In the genomic region with DNA sequence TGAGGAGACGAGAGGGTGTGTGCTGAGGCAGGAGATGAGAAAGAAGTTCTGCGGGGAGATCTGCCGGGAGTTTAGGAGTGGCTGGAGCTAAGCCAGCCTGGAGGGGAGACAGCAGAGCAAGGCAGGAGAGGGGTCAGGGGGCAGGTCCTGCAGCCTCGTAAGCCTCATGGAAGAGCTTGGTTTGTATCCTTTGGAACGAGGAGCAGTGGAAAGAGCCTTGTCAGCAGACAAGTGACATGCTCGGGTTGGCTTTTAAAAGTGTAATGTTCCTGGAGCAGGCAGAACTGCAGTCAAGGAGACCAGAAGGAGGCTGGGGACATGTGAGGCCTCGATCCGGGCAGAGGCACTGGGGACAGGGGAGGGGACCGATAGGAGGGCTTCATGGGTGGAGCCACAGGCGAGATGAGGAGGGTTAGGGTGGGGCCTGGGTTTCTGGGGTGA, we compare ENCODE assay signal across 18 cellular contexts. TPM values are rescaled to one million over a fixed set of nuclear protein-coding genes. Genes with fewer than 3 reads are reported as not detected.
DNase-seq lines count a peak whose midpoint lies in the region; ATAC-seq, FAIRE-seq and TF ChIP-seq lines count a peak whose summit lies in the region.
"Had no signal": no experiment of that assay in that cellular context is flagged by ENCODE, and none has a peak within 500 bp of the region (broad histone marks: within the 10 kb centered on the region; RNA-seq: fewer than 3 reads in every experiment).

No MANE protein-coding gene starts in this region.

- H3K79me2 ChIP-seq in GM23338 (replicated peaks; ENCODE audit: insufficient read depth) = no peaks in the 10 kb centered on the region

- H3K36me3 Mint-ChIP-seq in GM23338 (ENCODE audit: low read depth) = no peaks in the 10 kb centered on the region
- no peaks in the 10 kb centered on the region for H3K36me3 Mint-ChIP-seq in activated T-cell treated with anti-CD3 and anti-CD28 coated beads, Interleukin-2, amount 50 U/mL, for 4 hours (ENCODE audit: insufficient read depth)

- H3K4me1 Mint-ChIP-seq in GM23338 = peaks cover 15% of the 10 kb centered on the region
- H3K4me1 Mint-ChIP-seq in activated T-cell treated with anti-CD3 and anti-CD28 coated beads, Interleukin-2, amount 50 U/mL, for 4 hours (ENCODE audit: low read depth) = no peaks in the 10 kb centered on the region

- no peak overlapping the region for H3K4me2 ChIP-seq in GM23338
- H3K4me2 ChIP-seq: KMS-11 had no signal

- H3K9me3 ChIP-seq in adipocyte (ENCODE audit: control insufficient read depth, low read length) (no peaks in the 10 kb centered on the region), kidney (ENCODE audit: control insufficient read depth in 1 of 2, low read length in 2 of 2) (no peaks in the 10 kb centered on the region)
- H3K9me3 ChIP-seq: adrenal gland, neutrophil had no signal

- no peaks in the 10 kb centered on the region for H4K20me1 ChIP-seq in GM23338 (replicated peaks; ENCODE audit: insufficient read depth)

- no peaks in the 10 kb centered on the region for H3K9me3 Mint-ChIP-seq in GM23338
- H3K9me3 Mint-ChIP-seq in activated T-cell treated with anti-CD3 and anti-CD28 coated beads, Interleukin-2, amount 50 U/mL, for 4 hours = no peaks in the 10 kb centered on the region
- H3K9me3 Mint-ChIP-seq: H9 had no signal

- H3K4me3 ChIP-seq in GM23338 = no peak overlapping the region
- no peak overlapping the region for H3K4me3 ChIP-seq in adipocyte (ENCODE audit: low read length)
- H3K4me3 ChIP-seq in kidney (ENCODE audit: low read length in 2 of 2) = peak overlapping the region in 1 of 2 donors; percentile 13
- H3K4me3 ChIP-seq: adrenal gland had no signal

- no peak for FAIRE-seq in kidney (lab: Jason Lieb, UNC)

- peak overlapping the region; percentile 81 for H2AFZ ChIP-seq in GM23338

- H3K36me3 ChIP-seq in GM23338 (ENCODE audit: insufficient read depth) (no peaks in the 10 kb centered on the region), adipocyte (ENCODE audit: control insufficient read depth, insufficient read depth, low read length, severe bottlenecking) (no peaks in the 10 kb centered on the region), kidney (ENCODE audit: control insufficient read depth in 1 of 2, insufficient read depth in 2 of 2, low read length in 2 of 2) (no peaks in the 10 kb centered on the region)
- H3K36me3 ChIP-seq: adrenal gland, neutrophil, WERI-Rb-1 had no signal

- H3K27ac ChIP-seq in GM23338 (ENCODE audit: low read depth) (no peak overlapping the region), kidney (ENCODE audit: low read depth in 2 of 2, low read length in 2 of 2) (peak overlapping the region; percentile 48 to 73)
- H3K27ac ChIP-seq: adrenal gland, KMS-11, neutrophil, WERI-Rb-1 had no signal

- peaks cover 6% of the 10 kb centered on the region for H3K27me3 Mint-ChIP-seq in GM23338 (ENCODE audit: insufficient read depth, low read depth, poor library complexity)
- peaks cover 5% of the 10 kb centered on the region for H3K27me3 Mint-ChIP-seq in activated T-cell treated with anti-CD3 and anti-CD28 coated beads, Interleukin-2, amount 50 U/mL, for 4 hours (ENCODE audit: low read depth)

- H3K4me1 ChIP-seq in GM23338 (ENCODE audit: insufficient read depth) (no peaks in the 10 kb centered on the region; the same call in 1 of the 2 replicates), adipocyte (ENCODE audit: control insufficient read depth, insufficient read depth, low read length) (peaks cover 69% of the 10 kb centered on the region), kidney (ENCODE audit: control insufficient read depth in 1 of 2, insufficient read depth in 1 of 2, low read depth in 1 of 2, low read length in 2 of 2) (peaks cover 35 to 37% of the 10 kb centered on the region in 2 donors)

- H3K9ac ChIP-seq in adipocyte (ENCODE audit: low read length) (peak overlapping the region; percentile 31), kidney (ENCODE audit: low read length in 2 of 2) (peak overlapping the region in 1 of 2 donors; percentile 59)
- H3K9ac ChIP-seq: KMS-11 had no signal

- TF ChIP-seq CTCF in GM23338 (conservative IDR thresholded peaks at IDR 0.05; ENCODE audit: low read depth in 2 of 2) (no peak), kidney (IDR thresholded peaks at IDR 0.05; ENCODE audit: borderline replicate concordance, extremely low read depth, insufficient read depth) (no peak)

- no peaks in the 10 kb centered on the region for H3K9me2 ChIP-seq in GM23338 (ENCODE audit: insufficient read depth)

- no peak for ATAC-seq in GM23338
- ATAC-seq in sciatic nerve = peak; percentile 40
- no peak for ATAC-seq in activated T-cell treated with anti-CD3 and anti-CD28 coated beads, Interleukin-2, amount 50 U/mL, for 4 hours
- no peak for ATAC-seq in HG02623 (IDR thresholded peaks at IDR 0.05; ENCODE audit: unreplicated experiment)
- ATAC-seq: left colon had no signal

- H3K4me3 Mint-ChIP-seq in GM23338 = no peak overlapping the region
- H3K4me3 Mint-ChIP-seq in activated T-cell treated with anti-CD3 and anti-CD28 coated beads, Interleukin-2, amount 50 U/mL, for 4 hours = no peak overlapping the region
- H3K4me3 Mint-ChIP-seq: H9 had no signal

- DNase-seq in GM23338 (ENCODE audit: low spot score) (no peak), adipocyte (ENCODE audit: low read depth) (no peak), kidney (no peak), sciatic nerve (ENCODE audit: low spot score) (no peak), NCI-H510A (lab: John Stamatoyannopoulos, UW) (no peak), D341Med (ENCODE audit: low spot score) (no peak)
- no peak for DNase-seq in activated T-cell treated with anti-CD3 and anti-CD28 coated beads, Interleukin-2, amount 50 U/mL, for 4 hours
- DNase-seq: activated gamma-delta T cell, H9, NCI-H146, NCI-H69, WERI-Rb-1 had no signal

- intact Hi-C loops in kidney (cut with DNase I) = no loop called here
- intact Hi-C loops in sciatic nerve (cut with DNase I) = no loop called here

- H3K27ac Mint-ChIP-seq in GM23338 = no peak overlapping the region

- H3K27me3 ChIP-seq in GM23338 (ENCODE audit: insufficient read depth) (no peaks in the 10 kb centered on the region), adipocyte (replicated peaks; ENCODE audit: control insufficient read depth, insufficient read depth, low read length) (no peaks in the 10 kb centered on the region)
- H3K27me3 ChIP-seq: adrenal gland, neutrophil had no signal

- H3F3A ChIP-seq in GM23338 (replicated peaks; ENCODE audit: low read depth) = no peaks in the 10 kb centered on the region

TF ChIP-seq in GM23338, 12 proteins besides CTCF, POLR2A, EP300 and RAD21:
- TF ChIP-seq STAT1 (IDR thresholded peaks at IDR 0.05; ENCODE audit: unreplicated experiment) (no peak), ZNF114 (CRISPR knock-in tag; IDR thresholded peaks at IDR 0.05) (no peak), JUNB (IDR thresholded peaks at IDR 0.05; ENCODE audit: unreplicated experiment) (no peak), NANOG (IDR thresholded peaks at IDR 0.05; ENCODE audit: borderline replicate concordance) (no peak), ZNF331 (CRISPR knock-in tag; IDR thresholded peaks at IDR 0.05; ENCODE audit: low read depth) (no peak)

RNA-seq across cellular contexts. Expression of a gene that starts 21.4 kb away (rescaled TPM):
- 23.7 and 30.4 TPM in 2 replicates for total RNA-seq in GM23338 (2014; rRNA removed; shearing (Covaris generic))
- polyA plus RNA-seq in GM23338 (2016; fragmentation: Nextera tagmentation; extraction: Ambion mirVana) (5.0 and 5.5 TPM in 2 replicates), kidney (ENCODE audit: insufficient read depth, low read depth, low replicate concordance) (5.9 TPM)
- total RNA-seq in kidney (6.8 TPM), sciatic nerve (12.9 TPM)
- total RNA-seq in activated T-cell treated with anti-CD3 and anti-CD28 coated beads, Interleukin-2, amount 50 U/mL, for 4 hours = under 1 TPM; 0.14 to 0.43 (median 0.32) TPM
- total RNA-seq: HT-29 had no signal
